ENCODE assay signal across 32 cellular contexts in genomic region chr17:77337150-77337549, GRCh38.
"Had no signal": no experiment of that assay in that cellular context is flagged by ENCODE, and none has a peak within 500 bp of the region (broad histone marks: within the 10 kb centered on the region; RNA-seq: fewer than 3 reads in every experiment).

No MANE protein-coding gene starts in this region.

- H3K27me3 Mint-ChIP-seq: dendritic cell treated with granulocyte-macrophage colony-stimulating factor and Interleukin-4, amounts not matched to agents 40 ng/mL and 50 ng/mL, for 4 days; effector memory CD8-positive, alpha-beta T cell; memory B cell; natural killer cell treated with Interleukin-12 subunit alpha and Interleukin-12 subunit beta and Interleukin-15 and Interleukin-18, amount 100 ng/mL, for 72 hours; stimulated activated naive CD8-positive, alpha-beta T cell treated with anti-CD3 and anti-CD28 coated beads, Interleukin-15, amount 100 ng/mL, for 72 hours; type B pancreatic cell had no signal

- H3K9me3 Mint-ChIP-seq: dendritic cell treated with granulocyte-macrophage colony-stimulating factor and Interleukin-4, amounts not matched to agents 40 ng/mL and 50 ng/mL, for 4 days; effector memory CD8-positive, alpha-beta T cell; memory B cell; type B pancreatic cell had no signal

- FAIRE-seq: colon, endometrium, islet of Langerhans, pancreas had no signal

- H3K4me3 Mint-ChIP-seq: dendritic cell treated with granulocyte-macrophage colony-stimulating factor and Interleukin-4, amounts not matched to agents 40 ng/mL and 50 ng/mL, for 4 days; effector memory CD8-positive, alpha-beta T cell; memory B cell; natural killer cell treated with Interleukin-12 subunit alpha and Interleukin-12 subunit beta and Interleukin-15 and Interleukin-18, amount 100 ng/mL, for 72 hours; neural crest cell; stimulated activated naive CD8-positive, alpha-beta T cell treated with anti-CD3 and anti-CD28 coated beads, Interleukin-15, amount 100 ng/mL, for 72 hours; type B pancreatic cell had no signal

- H3K27me3 ChIP-seq: esophagus squamous epithelium, heart right ventricle, neutrophil, pancreas, right lobe of liver, suprapubic skin, thyroid gland had no signal

- H3K4me1 ChIP-seq: pancreas, right lobe of liver had no signal

- H3K27ac ChIP-seq: esophagus squamous epithelium, heart right ventricle, lower lobe of right lung, neutrophil, pancreas, right lobe of liver, suprapubic skin, thyroid gland had no signal

- H3K9me3 ChIP-seq: neutrophil, right lobe of liver, suprapubic skin, thyroid gland had no signal

- ATAC-seq: effector memory CD8-positive, alpha-beta T cell; heart right ventricle; left colon; left ventricle myocardium superior; lower lobe of right lung; natural killer cell treated with Interleukin-12 subunit alpha and Interleukin-12 subunit beta and Interleukin-15 and Interleukin-18, amount 100 ng/mL, for 72 hours; pancreas; right lobe of liver; stimulated activated naive CD8-positive, alpha-beta T cell treated with anti-CD3 and anti-CD28 coated beads, Interleukin-15, amount 100 ng/mL, for 72 hours had no signal

- H3K36me3 ChIP-seq: esophagus squamous epithelium, heart right ventricle, lower lobe of right lung, neutrophil, pancreas, right lobe of liver, suprapubic skin, thyroid gland had no signal

- DNase-seq: effector memory CD8-positive, alpha-beta T cell; erythroblast; esophagus squamous epithelium; foreskin melanocyte; glutamatergic neuron; heart right ventricle; hippocampal formation; kidney glomerular epithelial cell; left colon; left ventricle myocardium superior; lower lobe of right lung; retina; stimulated activated CD4-positive, alpha-beta T cell treated with anti-CD3 and anti-CD28 coated beads, Interleukin-12 subunit alpha, Interleukin-12 subunit beta, amount 100 ng/mL, for 4 hours; stimulated activated CD4-positive, alpha-beta T cell treated with anti-CD3 and anti-CD28 coated beads, Interleukin-1b, Interleukin-23, amount 100 ng/mL, for 48 hours; stimulated activated CD4-positive, alpha-beta T cell treated with anti-CD3 and anti-CD28 coated beads, Interleukin-4, amount 100 ng/mL, for 1 hour; stimulated activated CD8-positive, alpha-beta memory T cell treated with anti-CD3 and anti-CD28 coated beads, Interleukin-4, amount 100 ng/mL, for 48 hours; stimulated activated naive CD4-positive, alpha-beta T cell; stimulated activated naive CD8-positive, alpha-beta T cell treated with anti-CD3 and anti-CD28 coated beads, Interleukin-15, amount 100 ng/mL, for 72 hours had no signal

- H3K36me3 Mint-ChIP-seq: type B pancreatic cell had no signal

- H3K4me3 ChIP-seq: esophagus squamous epithelium, heart right ventricle, lower lobe of right lung, pancreas, right lobe of liver, smooth muscle cell, suprapubic skin, thyroid gland had no signal

- H3K4me2 ChIP-seq: smooth muscle cell had no signal

- H3K27ac Mint-ChIP-seq: dendritic cell treated with granulocyte-macrophage colony-stimulating factor and Interleukin-4, amounts not matched to agents 40 ng/mL and 50 ng/mL, for 4 days; effector memory CD8-positive, alpha-beta T cell; memory B cell; natural killer cell treated with Interleukin-12 subunit alpha and Interleukin-12 subunit beta and Interleukin-15 and Interleukin-18, amount 100 ng/mL, for 72 hours; stimulated activated naive CD8-positive, alpha-beta T cell treated with anti-CD3 and anti-CD28 coated beads, Interleukin-15, amount 100 ng/mL, for 72 hours; type B pancreatic cell had no signal
